In genomic region chr7:32298403-32299132, GRCh38 we compare ENCODE assay signal across 2 cellular contexts.
TF ChIP-seq lines count a peak whose summit lies in the region.

No MANE protein-coding gene starts in this region.

TF ChIP-seq in A549, 52 proteins besides CTCF, POLR2A, EP300 and RAD21 (continued from another document):
- TF ChIP-seq, protein P1, sequence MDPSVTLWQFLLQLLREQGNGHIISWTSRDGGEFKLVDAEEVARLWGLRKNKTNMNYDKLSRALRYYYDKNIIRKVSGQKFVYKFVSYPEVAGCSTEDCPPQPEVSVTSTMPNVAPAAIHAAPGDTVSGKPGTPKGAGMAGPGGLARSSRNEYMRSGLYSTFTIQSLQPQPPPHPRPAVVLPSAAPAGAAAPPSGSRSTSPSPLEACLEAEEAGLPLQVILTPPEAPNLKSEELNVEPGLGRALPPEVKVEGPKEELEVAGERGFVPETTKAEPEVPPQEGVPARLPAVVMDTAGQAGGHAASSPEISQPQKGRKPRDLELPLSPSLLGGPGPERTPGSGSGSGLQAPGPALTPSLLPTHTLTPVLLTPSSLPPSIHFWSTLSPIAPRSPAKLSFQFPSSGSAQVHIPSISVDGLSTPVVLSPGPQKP (IDR thresholded peaks at IDR 0.05; ENCODE audit: low read depth, low read length), result no peak
- TF ChIP-seq MAZ (IDR thresholded peaks at IDR 0.05; ENCODE audit: borderline replicate concordance, low read depth, low read length) (no peak), TFCP2L1 (CRISPR knock-in tag; IDR thresholded peaks at IDR 0.05) (no peak)

TF ChIP-seq in H1, 55 proteins besides CTCF, POLR2A, EP300 and RAD21 (continued from another document):
- no peak for TF ChIP-seq CHD2 (IDR thresholded peaks at IDR 0.05; ENCODE audit: low read length)
- TF ChIP-seq SP4 (IDR thresholded peaks at IDR 0.05; ENCODE audit: low read length), result no peak
- TF ChIP-seq CBX8 (IDR thresholded peaks at IDR 0.05; ENCODE audit: borderline replicate concordance, low read depth, low read length), result no peak
- TF ChIP-seq, protein P2, sequence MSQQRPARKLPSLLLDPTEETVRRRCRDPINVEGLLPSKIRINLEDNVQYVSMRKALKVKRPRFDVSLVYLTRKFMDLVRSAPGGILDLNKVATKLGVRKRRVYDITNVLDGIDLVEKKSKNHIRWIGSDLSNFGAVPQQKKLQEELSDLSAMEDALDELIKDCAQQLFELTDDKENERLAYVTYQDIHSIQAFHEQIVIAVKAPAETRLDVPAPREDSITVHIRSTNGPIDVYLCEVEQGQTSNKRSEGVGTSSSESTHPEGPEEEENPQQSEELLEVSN (IDR thresholded peaks at IDR 0.05), result peak; percentile 42; the same call in 1 of the 2 replicates
- TF ChIP-seq HDAC2 (IDR thresholded peaks at IDR 0.05; ENCODE audit: borderline replicate concordance in 1 of 2, low read depth in 2 of 2, low read length in 2 of 2), result peak in 1 of 2 experiments; percentile 79; a peak in 2 of 4 replicates
- no peak for TF ChIP-seq BRCA1 (IDR thresholded peaks at IDR 0.05; ENCODE audit: low read depth, low read length)
- TF ChIP-seq EGR1 (IDR thresholded peaks at IDR 0.05; ENCODE audit: borderline replicate concordance, low read depth, low read length), result no peak
- no peak for TF ChIP-seq TCF12 (IDR thresholded peaks at IDR 0.05; ENCODE audit: low read depth, low read length)
- no peak for TF ChIP-seq SRF (IDR thresholded peaks at IDR 0.05; ENCODE audit: low read depth, low read length)
- no peak for TF ChIP-seq TBP (IDR thresholded peaks at IDR 0.05; ENCODE audit: low read depth, low read length)
- no peak for TF ChIP-seq NANOG (IDR thresholded peaks at IDR 0.05; ENCODE audit: insufficient read depth, low read depth, low read length, poor library complexity, severe bottlenecking)
- peak; percentile 56; the same call in 1 of the 2 replicates for TF ChIP-seq MAX (IDR thresholded peaks at IDR 0.05)
- no peak for TF ChIP-seq CBX5 (IDR thresholded peaks at IDR 0.05; ENCODE audit: low read depth, low read length)
- TF ChIP-seq YY1 (IDR thresholded peaks at IDR 0.05; ENCODE audit: low read depth, low read length), result no peak
- TF ChIP-seq ASH2L (IDR thresholded peaks at IDR 0.05; ENCODE audit: low read length), result no peak
- TF ChIP-seq FOSL1 (IDR thresholded peaks at IDR 0.05; ENCODE audit: insufficient read depth, low read depth, low read length), result no peak
- TF ChIP-seq GABPA (IDR thresholded peaks at IDR 0.05; ENCODE audit: borderline replicate concordance, insufficient read depth, low read length), result no peak
- TF ChIP-seq KDM4A (IDR thresholded peaks at IDR 0.05; ENCODE audit: low read depth, low read length, severe bottlenecking), result peak; percentile 97
- no peak for TF ChIP-seq HDAC6 (IDR thresholded peaks at IDR 0.05; ENCODE audit: low read depth, low read length)
- peak; percentile 81 for TF ChIP-seq EZH2 (IDR thresholded peaks at IDR 0.05; ENCODE audit: low read depth, low read length, severe bottlenecking)
- TF ChIP-seq, protein P3, sequence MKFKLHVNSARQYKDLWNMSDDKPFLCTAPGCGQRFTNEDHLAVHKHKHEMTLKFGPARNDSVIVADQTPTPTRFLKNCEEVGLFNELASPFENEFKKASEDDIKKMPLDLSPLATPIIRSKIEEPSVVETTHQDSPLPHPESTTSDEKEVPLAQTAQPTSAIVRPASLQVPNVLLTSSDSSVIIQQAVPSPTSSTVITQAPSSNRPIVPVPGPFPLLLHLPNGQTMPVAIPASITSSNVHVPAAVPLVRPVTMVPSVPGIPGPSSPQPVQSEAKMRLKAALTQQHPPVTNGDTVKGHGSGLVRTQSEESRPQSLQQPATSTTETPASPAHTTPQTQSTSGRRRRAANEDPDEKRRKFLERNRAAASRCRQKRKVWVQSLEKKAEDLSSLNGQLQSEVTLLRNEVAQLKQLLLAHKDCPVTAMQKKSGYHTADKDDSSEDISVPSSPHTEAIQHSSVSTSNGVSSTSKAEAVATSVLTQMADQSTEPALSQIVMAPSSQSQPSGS (IDR thresholded peaks at IDR 0.05; ENCODE audit: low read length), result no peak
- no peak for TF ChIP-seq TEAD4 (IDR thresholded peaks at IDR 0.05; ENCODE audit: low read depth, low read length)
- TF ChIP-seq JUND (IDR thresholded peaks at IDR 0.05; ENCODE audit: low read length), result no peak
- no peak for TF ChIP-seq CHD1 (IDR thresholded peaks at IDR 0.05; ENCODE audit: low read depth, low read length)
- TF ChIP-seq RXRA (IDR thresholded peaks at IDR 0.05; ENCODE audit: insufficient read depth, low read depth, low read length), result no peak
- no peak for TF ChIP-seq RNF2 (IDR thresholded peaks at IDR 0.05; ENCODE audit: borderline replicate concordance, low read depth, low read length, missing control alignments, poor library complexity, severe bottlenecking)
- TF ChIP-seq POLR2AphosphoS5 (IDR thresholded peaks at IDR 0.05; ENCODE audit: low read depth, low read length), result no peak
- no peak for TF ChIP-seq POU5F1 (IDR thresholded peaks at IDR 0.05; ENCODE audit: low read depth, low read length)
- TF ChIP-seq SIN3A (conservative IDR thresholded peaks at IDR 0.05 in 1 of 2, IDR thresholded peaks at IDR 0.05 in 1 of 2; ENCODE audit: low read depth in 1 of 2, low read length in 2 of 2), result peak; percentile 35 to 40; a peak in 1 of 4 replicates
- no peak for TF ChIP-seq CTBP2 (IDR thresholded peaks at IDR 0.05; ENCODE audit: borderline replicate concordance, insufficient read depth, insufficient read length, low read length)
- TF ChIP-seq, protein P4, sequence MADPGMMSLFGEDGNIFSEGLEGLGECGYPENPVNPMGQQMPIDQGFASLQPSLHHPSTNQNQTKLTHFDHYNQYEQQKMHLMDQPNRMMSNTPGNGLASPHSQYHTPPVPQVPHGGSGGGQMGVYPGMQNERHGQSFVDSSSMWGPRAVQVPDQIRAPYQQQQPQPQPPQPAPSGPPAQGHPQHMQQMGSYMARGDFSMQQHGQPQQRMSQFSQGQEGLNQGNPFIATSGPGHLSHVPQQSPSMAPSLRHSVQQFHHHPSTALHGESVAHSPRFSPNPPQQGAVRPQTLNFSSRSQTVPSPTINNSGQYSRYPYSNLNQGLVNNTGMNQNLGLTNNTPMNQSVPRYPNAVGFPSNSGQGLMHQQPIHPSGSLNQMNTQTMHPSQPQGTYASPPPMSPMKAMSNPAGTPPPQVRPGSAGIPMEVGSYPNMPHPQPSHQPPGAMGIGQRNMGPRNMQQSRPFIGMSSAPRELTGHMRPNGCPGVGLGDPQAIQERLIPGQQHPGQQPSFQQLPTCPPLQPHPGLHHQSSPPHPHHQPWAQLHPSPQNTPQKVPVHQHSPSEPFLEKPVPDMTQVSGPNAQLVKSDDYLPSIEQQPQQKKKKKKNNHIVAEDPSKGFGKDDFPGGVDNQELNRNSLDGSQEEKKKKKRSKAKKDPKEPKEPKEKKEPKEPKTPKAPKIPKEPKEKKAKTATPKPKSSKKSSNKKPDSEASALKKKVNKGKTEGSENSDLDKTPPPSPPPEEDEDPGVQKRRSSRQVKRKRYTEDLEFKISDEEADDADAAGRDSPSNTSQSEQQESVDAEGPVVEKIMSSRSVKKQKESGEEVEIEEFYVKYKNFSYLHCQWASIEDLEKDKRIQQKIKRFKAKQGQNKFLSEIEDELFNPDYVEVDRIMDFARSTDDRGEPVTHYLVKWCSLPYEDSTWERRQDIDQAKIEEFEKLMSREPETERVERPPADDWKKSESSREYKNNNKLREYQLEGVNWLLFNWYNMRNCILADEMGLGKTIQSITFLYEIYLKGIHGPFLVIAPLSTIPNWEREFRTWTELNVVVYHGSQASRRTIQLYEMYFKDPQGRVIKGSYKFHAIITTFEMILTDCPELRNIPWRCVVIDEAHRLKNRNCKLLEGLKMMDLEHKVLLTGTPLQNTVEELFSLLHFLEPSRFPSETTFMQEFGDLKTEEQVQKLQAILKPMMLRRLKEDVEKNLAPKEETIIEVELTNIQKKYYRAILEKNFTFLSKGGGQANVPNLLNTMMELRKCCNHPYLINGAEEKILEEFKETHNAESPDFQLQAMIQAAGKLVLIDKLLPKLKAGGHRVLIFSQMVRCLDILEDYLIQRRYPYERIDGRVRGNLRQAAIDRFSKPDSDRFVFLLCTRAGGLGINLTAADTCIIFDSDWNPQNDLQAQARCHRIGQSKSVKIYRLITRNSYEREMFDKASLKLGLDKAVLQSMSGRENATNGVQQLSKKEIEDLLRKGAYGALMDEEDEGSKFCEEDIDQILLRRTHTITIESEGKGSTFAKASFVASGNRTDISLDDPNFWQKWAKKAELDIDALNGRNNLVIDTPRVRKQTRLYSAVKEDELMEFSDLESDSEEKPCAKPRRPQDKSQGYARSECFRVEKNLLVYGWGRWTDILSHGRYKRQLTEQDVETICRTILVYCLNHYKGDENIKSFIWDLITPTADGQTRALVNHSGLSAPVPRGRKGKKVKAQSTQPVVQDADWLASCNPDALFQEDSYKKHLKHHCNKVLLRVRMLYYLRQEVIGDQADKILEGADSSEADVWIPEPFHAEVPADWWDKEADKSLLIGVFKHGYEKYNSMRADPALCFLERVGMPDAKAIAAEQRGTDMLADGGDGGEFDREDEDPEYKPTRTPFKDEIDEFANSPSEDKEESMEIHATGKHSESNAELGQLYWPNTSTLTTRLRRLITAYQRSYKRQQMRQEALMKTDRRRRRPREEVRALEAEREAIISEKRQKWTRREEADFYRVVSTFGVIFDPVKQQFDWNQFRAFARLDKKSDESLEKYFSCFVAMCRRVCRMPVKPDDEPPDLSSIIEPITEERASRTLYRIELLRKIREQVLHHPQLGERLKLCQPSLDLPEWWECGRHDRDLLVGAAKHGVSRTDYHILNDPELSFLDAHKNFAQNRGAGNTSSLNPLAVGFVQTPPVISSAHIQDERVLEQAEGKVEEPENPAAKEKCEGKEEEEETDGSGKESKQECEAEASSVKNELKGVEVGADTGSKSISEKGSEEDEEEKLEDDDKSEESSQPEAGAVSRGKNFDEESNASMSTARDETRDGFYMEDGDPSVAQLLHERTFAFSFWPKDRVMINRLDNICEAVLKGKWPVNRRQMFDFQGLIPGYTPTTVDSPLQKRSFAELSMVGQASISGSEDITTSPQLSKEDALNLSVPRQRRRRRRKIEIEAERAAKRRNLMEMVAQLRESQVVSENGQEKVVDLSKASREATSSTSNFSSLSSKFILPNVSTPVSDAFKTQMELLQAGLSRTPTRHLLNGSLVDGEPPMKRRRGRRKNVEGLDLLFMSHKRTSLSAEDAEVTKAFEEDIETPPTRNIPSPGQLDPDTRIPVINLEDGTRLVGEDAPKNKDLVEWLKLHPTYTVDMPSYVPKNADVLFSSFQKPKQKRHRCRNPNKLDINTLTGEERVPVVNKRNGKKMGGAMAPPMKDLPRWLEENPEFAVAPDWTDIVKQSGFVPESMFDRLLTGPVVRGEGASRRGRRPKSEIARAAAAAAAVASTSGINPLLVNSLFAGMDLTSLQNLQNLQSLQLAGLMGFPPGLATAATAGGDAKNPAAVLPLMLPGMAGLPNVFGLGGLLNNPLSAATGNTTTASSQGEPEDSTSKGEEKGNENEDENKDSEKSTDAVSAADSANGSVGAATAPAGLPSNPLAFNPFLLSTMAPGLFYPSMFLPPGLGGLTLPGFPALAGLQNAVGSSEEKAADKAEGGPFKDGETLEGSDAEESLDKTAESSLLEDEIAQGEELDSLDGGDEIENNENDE (IDR thresholded peaks at IDR 0.05; ENCODE audit: insufficient replicate concordance, low read length), result no peak
- no peak for TF ChIP-seq RBBP5 (IDR thresholded peaks at IDR 0.05; ENCODE audit: borderline replicate concordance, low read depth, low read length)
- TF ChIP-seq SP2 (IDR thresholded peaks at IDR 0.05; ENCODE audit: low read length), result no peak
- TF ChIP-seq CEBPB (IDR thresholded peaks at IDR 0.05; ENCODE audit: low read depth, low read length), result no peak
- no peak for TF ChIP-seq ATF3 (IDR thresholded peaks at IDR 0.05; ENCODE audit: insufficient read depth, low read depth, low read length)
- TF ChIP-seq TAF1 (IDR thresholded peaks at IDR 0.05; ENCODE audit: low read depth, low read length), result no peak
- no peak for TF ChIP-seq ZNF274 (IDR thresholded peaks at IDR 0.05; ENCODE audit: borderline replicate concordance, extremely low read depth, low read length)
- TF ChIP-seq JUN (IDR thresholded peaks at IDR 0.05; ENCODE audit: low read depth, low read length), result no peak
